1 cellular context compared by ENCODE assay signal in the genomic region with DNA sequence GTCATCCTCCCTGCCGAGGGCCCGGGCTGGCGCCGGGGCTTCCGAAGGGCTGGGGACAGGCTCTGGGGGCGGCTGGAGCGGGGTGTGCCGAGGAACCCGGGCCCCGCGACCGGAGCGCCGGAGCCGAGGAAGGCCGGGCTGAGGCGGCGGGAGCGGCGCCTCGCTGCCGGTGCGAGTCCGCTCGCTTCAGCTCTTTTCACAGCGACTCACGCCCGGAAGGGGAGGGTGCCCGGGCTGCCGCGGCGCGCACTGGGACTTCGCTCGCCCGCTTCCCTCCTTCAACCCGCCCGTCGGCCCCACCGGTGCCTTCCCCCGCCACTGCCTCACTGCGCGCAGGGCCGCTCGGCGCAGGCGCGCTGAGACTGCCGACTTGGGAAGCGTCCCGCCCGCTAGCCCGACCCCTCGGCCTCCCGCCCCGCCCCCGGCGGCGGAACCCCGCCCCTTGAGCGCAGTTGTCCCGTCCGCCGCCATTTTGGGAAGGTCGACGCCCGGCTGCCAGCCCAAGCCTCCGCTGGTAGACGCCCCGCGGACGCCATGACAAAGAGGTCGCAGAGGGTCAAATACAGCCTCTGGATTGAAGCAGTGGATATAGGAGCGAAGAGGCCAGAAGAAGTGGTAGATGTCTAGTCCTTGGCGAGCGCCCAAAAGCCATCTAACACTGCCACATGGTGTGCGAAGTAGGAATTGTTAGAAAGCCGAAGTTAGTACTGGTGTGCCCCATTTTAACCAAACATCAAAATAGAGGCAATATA.
A peak's percentile ranks its signal among the peaks of the same experiment; 100 is the strongest.
TF ChIP-seq lines count a peak whose summit lies in the region.

A gene with protein sequence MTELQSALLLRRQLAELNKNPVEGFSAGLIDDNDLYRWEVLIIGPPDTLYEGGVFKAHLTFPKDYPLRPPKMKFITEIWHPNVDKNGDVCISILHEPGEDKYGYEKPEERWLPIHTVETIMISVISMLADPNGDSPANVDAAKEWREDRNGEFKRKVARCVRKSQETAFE (minus strand): TSS at position 364 of the 752 bp plus-strand sequence. CDS start 359 bp downstream, at position 5.

TF ChIP-seq in HepG2, 621 proteins besides CTCF, POLR2A, EP300 and RAD21 (continued from another document and continues in another):
- TF ChIP-seq, protein P1, sequence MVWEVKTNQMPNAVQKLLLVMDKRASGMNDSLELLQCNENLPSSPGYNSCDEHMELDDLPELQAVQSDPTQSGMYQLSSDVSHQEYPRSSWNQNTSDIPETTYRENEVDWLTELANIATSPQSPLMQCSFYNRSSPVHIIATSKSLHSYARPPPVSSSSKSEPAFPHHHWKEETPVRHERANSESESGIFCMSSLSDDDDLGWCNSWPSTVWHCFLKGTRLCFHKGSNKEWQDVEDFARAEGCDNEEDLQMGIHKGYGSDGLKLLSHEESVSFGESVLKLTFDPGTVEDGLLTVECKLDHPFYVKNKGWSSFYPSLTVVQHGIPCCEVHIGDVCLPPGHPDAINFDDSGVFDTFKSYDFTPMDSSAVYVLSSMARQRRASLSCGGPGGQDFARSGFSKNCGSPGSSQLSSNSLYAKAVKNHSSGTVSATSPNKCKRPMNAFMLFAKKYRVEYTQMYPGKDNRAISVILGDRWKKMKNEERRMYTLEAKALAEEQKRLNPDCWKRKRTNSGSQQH (CRISPR knock-in tag; IDR thresholded peaks at IDR 0.05; ENCODE audit: low read depth), result 0 out of 2 replicates have a peak, but pooled peaks have one; percentile 67
- peak; percentile 55; the same call in 1 of the 2 replicates for TF ChIP-seq ZNF431 (CRISPR knock-in tag; IDR thresholded peaks at IDR 0.05; ENCODE audit: borderline replicate concordance, low read depth)
- TF ChIP-seq SMAD1 (CRISPR knock-in tag; IDR thresholded peaks at IDR 0.05; ENCODE audit: borderline replicate concordance, low read depth), result peak; percentile 38; the same call in 1 of the 2 replicates
- TF ChIP-seq RFX3 (CRISPR knock-in tag; IDR thresholded peaks at IDR 0.05), result no peak
- TF ChIP-seq NFYC (CRISPR knock-in tag; IDR thresholded peaks at IDR 0.05), result no peak
- TF ChIP-seq KAT7 (CRISPR knock-in tag; IDR thresholded peaks at IDR 0.05; ENCODE audit: borderline replicate concordance), result no peak; the same call in 1 of the 2 replicates
- TF ChIP-seq, protein P2, sequence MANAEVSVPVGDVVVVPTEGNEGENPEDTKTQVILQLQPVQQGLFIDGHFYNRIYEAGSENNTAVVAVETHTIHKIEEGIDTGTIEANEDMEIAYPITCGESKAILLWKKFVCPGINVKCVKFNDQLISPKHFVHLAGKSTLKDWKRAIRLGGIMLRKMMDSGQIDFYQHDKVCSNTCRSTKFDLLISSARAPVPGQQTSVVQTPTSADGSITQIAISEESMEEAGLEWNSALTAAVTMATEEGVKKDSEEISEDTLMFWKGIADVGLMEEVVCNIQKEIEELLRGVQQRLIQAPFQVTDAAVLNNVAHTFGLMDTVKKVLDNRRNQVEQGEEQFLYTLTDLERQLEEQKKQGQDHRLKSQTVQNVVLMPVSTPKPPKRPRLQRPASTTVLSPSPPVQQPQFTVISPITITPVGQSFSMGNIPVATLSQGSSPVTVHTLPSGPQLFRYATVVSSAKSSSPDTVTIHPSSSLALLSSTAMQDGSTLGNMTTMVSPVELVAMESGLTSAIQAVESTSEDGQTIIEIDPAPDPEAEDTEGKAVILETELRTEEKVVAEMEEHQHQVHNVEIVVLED (CRISPR knock-in tag; IDR thresholded peaks at IDR 0.05; ENCODE audit: borderline replicate concordance), result peak; percentile 92
- TF ChIP-seq, protein P3, sequence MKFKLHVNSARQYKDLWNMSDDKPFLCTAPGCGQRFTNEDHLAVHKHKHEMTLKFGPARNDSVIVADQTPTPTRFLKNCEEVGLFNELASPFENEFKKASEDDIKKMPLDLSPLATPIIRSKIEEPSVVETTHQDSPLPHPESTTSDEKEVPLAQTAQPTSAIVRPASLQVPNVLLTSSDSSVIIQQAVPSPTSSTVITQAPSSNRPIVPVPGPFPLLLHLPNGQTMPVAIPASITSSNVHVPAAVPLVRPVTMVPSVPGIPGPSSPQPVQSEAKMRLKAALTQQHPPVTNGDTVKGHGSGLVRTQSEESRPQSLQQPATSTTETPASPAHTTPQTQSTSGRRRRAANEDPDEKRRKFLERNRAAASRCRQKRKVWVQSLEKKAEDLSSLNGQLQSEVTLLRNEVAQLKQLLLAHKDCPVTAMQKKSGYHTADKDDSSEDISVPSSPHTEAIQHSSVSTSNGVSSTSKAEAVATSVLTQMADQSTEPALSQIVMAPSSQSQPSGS (CRISPR knock-in tag; IDR thresholded peaks at IDR 0.05), result peak; percentile 57
- no peak for TF ChIP-seq SIN3A (IDR thresholded peaks at IDR 0.05; ENCODE audit: borderline replicate concordance, low read depth, low read length)
- TF ChIP-seq, protein P4, sequence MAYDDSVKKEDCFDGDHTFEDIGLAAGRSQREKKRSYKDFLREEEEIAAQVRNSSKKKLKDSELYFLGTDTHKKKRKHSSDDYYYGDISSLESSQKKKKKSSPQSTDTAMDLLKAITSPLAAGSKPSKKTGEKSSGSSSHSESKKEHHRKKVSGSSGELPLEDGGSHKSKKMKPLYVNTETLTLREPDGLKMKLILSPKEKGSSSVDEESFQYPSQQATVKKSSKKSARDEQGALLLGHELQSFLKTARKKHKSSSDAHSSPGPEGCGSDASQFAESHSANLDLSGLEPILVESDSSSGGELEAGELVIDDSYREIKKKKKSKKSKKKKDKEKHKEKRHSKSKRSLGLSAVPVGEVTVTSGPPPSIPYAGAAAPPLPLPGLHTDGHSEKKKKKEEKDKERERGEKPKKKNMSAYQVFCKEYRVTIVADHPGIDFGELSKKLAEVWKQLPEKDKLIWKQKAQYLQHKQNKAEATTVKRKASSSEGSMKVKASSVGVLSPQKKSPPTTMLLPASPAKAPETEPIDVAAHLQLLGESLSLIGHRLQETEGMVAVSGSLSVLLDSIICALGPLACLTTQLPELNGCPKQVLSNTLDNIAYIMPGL (CRISPR knock-in tag; IDR thresholded peaks at IDR 0.05; ENCODE audit: borderline replicate concordance in 1 of 2, low read depth in 1 of 2), result peak; percentile 23 to 46; a peak in 2 of 4 replicates
- 0 out of 2 replicates have a peak, but pooled peaks have one; percentile 4 for TF ChIP-seq NR1H2 (CRISPR knock-in tag; IDR thresholded peaks at IDR 0.05; ENCODE audit: borderline replicate concordance, low read depth)
- TF ChIP-seq TFDP1 (CRISPR knock-in tag; IDR thresholded peaks at IDR 0.05; ENCODE audit: borderline replicate concordance), result peak; percentile 59; the same call in 1 of the 2 replicates
- TF ChIP-seq, protein P5, sequence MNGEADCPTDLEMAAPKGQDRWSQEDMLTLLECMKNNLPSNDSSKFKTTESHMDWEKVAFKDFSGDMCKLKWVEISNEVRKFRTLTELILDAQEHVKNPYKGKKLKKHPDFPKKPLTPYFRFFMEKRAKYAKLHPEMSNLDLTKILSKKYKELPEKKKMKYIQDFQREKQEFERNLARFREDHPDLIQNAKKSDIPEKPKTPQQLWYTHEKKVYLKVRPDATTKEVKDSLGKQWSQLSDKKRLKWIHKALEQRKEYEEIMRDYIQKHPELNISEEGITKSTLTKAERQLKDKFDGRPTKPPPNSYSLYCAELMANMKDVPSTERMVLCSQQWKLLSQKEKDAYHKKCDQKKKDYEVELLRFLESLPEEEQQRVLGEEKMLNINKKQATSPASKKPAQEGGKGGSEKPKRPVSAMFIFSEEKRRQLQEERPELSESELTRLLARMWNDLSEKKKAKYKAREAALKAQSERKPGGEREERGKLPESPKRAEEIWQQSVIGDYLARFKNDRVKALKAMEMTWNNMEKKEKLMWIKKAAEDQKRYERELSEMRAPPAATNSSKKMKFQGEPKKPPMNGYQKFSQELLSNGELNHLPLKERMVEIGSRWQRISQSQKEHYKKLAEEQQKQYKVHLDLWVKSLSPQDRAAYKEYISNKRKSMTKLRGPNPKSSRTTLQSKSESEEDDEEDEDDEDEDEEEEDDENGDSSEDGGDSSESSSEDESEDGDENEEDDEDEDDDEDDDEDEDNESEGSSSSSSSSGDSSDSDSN (CRISPR knock-in tag; IDR thresholded peaks at IDR 0.05), result peak; percentile 96
- no peak for TF ChIP-seq EHMT2 (IDR thresholded peaks at IDR 0.05; ENCODE audit: borderline replicate concordance, low read depth, low read length)
- TF ChIP-seq CEBPZ (IDR thresholded peaks at IDR 0.05; ENCODE audit: low read length), result no peak
- TF ChIP-seq FIP1L1 (IDR thresholded peaks at IDR 0.05; ENCODE audit: borderline replicate concordance, insufficient read depth, low read depth, low read length), result no peak
- TF ChIP-seq MIXL1 (CRISPR knock-in tag; IDR thresholded peaks at IDR 0.05), result no peak
- no peak for TF ChIP-seq HNF1A (IDR thresholded peaks at IDR 0.05; ENCODE audit: low read depth)
- TF ChIP-seq HNF1A (CRISPR knock-in tag; IDR thresholded peaks at IDR 0.05; ENCODE audit: borderline replicate concordance), result peak; percentile 30; the same call in 1 of the 2 replicates
- 0 out of 2 replicates have a peak, but pooled peaks have one; percentile 63 for TF ChIP-seq E2F5 (CRISPR knock-in tag; conservative IDR thresholded peaks at IDR 0.05)
- TF ChIP-seq NPAS2 (CRISPR knock-in tag; IDR thresholded peaks at IDR 0.05; ENCODE audit: borderline replicate concordance), result no peak
